In the genomic region with DNA sequence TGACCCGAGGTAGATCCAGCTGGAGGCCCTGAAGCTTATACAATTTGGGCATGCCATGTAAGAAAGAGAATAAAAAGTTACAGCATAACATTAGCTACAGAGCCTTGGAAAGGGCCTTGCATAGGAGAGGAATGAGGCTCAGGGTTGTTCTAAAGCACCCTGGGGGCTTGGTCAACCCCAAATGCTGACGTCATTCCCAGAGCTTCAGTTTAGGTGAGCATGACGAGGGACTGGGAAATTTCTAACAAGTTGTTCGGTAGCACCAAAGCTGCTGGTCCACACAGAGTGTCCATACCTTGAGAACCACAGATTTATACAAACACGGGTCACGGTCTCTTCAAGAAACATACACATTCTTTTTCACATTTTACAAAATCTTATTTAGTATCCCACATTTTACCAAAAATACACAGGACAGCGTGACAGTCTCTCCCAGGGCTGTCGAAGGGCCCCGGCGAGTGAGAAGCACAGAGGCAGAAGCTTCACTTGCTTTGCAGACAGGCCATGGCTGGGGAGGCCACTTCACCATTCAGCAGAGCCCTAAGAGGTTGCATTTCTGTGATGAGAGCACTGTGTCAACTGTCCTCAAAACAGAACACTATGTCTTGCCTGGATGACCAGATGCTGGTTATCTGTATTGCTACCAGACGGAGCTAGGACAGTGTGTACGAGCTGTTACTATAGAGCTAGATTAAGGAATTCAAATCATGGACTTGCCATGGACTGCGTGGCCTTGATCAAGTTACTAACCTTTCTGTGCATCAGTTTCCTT, we compare ENCODE assay signal across 32 cellular contexts.
"Had no signal": no experiment of that assay in that cellular context is flagged by ENCODE, and none has a peak within 500 bp of the region (broad histone marks: within the 10 kb centered on the region; RNA-seq: fewer than 3 reads in every experiment).

No MANE protein-coding gene starts in this region.

- ATAC-seq: activated naive CD8-positive, alpha-beta T cell treated with anti-CD3 and anti-CD28 coated beads, Interleukin-2, amount 50 U/mL, for 24 hours; Panc1 had no signal

- DNase-seq: activated B cell treated with CpG ODN at 0.5 μM for 24 hours; activated CD4-positive, alpha-beta memory T cell treated with anti-CD3 and anti-CD28 coated beads for 36 hours; activated CD4-positive, alpha-beta T cell treated with anti-CD3 and anti-CD28 coated beads for 4 hours; activated CD4-positive, alpha-beta T cell treated with anti-CD3 and anti-CD28 coated beads, Interleukin-2, amount 50 U/mL, for 1 hour; activated CD4-positive, CD25-positive, alpha-beta regulatory T cell treated with anti-CD3 and anti-CD28 coated beads, Interleukin-2, amount 50 U/mL, for 72 hours; activated CD8-positive, alpha-beta memory T cell treated with anti-CD3 and anti-CD28 coated beads, Interleukin-2, amount 50 U/mL, for 4 hours; activated effector memory CD4-positive, alpha-beta T cell treated with Interleukin-2 at 50 U/mL for 16 hours; activated naive CD4-positive, alpha-beta T cell treated with anti-CD3 and anti-CD28 coated beads, Interleukin-2, amount 10 ng/mL, durations not matched to agents 7 days and 5 days; activated naive CD8-positive, alpha-beta T cell treated with anti-CD3 and anti-CD28 coated beads, Interleukin-2, amount 50 U/mL, for 24 hours; activated T-cell treated with anti-CD3 and anti-CD28 coated beads for 4 hours; activated T-cell treated with anti-CD3 and anti-CD28 coated beads, Interleukin-2, amount 50 U/mL, for 48 hours; anterior cingulate cortex; Karpas-422; KBM-7; NCI-H1048; NCI-H1105 treated with DMSO at 0.1 percent for 48 hours; NCI-H1436; NCI-H1694; NCI-H1930; NCI-H2081 treated with DMSO at 0.1 percent for 48 hours; NCI-H226; NCI-H446 treated with DMSO at 0.1 percent for 48 hours; NCI-H524; NCI-H69; NCI-H82; SIG-M5; SW 1271; T-helper 1 cell; T-helper 2 cell; T-helper 9 cell had no signal

- H3K27ac ChIP-seq: VCaP had no signal
